Comparison of ENCODE assay signal across 9 cellular contexts in genomic region chr7:134669845-134670373, GRCh38. TPM values are rescaled to one million over a fixed set of nuclear protein-coding genes. Genes with fewer than 3 reads are reported as not detected.
DNase-seq lines count a peak whose midpoint lies in the region; TF ChIP-seq lines count a peak whose summit lies in the region.
"Had no signal": no experiment of that assay in that cellular context is flagged by ENCODE, and none has a peak within 500 bp of the region (broad histone marks: within the 10 kb centered on the region; RNA-seq: fewer than 3 reads in every experiment).

No MANE protein-coding gene starts in this region.

- no peaks in the 10 kb centered on the region for H3K36me3 ChIP-seq in esophagus muscularis mucosa

- no peaks in the 10 kb centered on the region for H3K9me3 ChIP-seq in esophagus muscularis mucosa

- peak overlapping the region; percentile 85 for H3K27ac Mint-ChIP-seq in Calu3 (ENCODE audit: unreplicated experiment)
- H3K27ac Mint-ChIP-seq in HFFc6 = peak overlapping the region; percentile 86
- peak overlapping the region; percentile 96 for H3K27ac Mint-ChIP-seq in endothelial cell (ENCODE audit: unreplicated experiment)

- H3K36me3 Mint-ChIP-seq in Calu3 (ENCODE audit: insufficient read depth, unreplicated experiment) (no peaks in the 10 kb centered on the region), HFFc6 (ENCODE audit: low read depth) (peaks cover 42% of the 10 kb centered on the region), endothelial cell (ENCODE audit: low read depth, unreplicated experiment) (peaks cover 11% of the 10 kb centered on the region)

- no peak for TF ChIP-seq EP300 in esophagus muscularis mucosa (IDR thresholded peaks at IDR 0.05)

- H3K4me3 ChIP-seq in esophagus muscularis mucosa = no peak overlapping the region

- intact Hi-C loops in Calu3 (cut with micrococcal nuclease; ENCODE audit: unreplicated experiment) = loop anchor here (5.0 kb wide), 1 partner anchor 38 kb away; no protein-coding TSS in a partner anchor
- intact Hi-C loops in esophagus muscularis mucosa (cut with DNase I) = no loop called here

- H3K4me3 Mint-ChIP-seq in Calu3 (ENCODE audit: low read depth, unreplicated experiment) (peak overlapping the region; percentile 57), HFFc6 (peak overlapping the region; percentile 72), endothelial cell (ENCODE audit: unreplicated experiment) (no peak overlapping the region)

- CTCF ChIA-PET in Calu3 (lab: Charles Lee) = interaction anchor here (0.9 to 1.1 kb wide), 2 partner anchors 24 to 37 kb away, joined by 3 read pairs; no protein-coding TSS in a partner anchor

- H3K4me1 Mint-ChIP-seq in Calu3 (ENCODE audit: low read depth, unreplicated experiment) (peaks cover 12% of the 10 kb centered on the region), HFFc6 (ENCODE audit: low read depth) (peaks cover 56% of the 10 kb centered on the region), endothelial cell (ENCODE audit: unreplicated experiment) (peaks cover 33% of the 10 kb centered on the region)

- no peak for TF ChIP-seq POLR2A in esophagus muscularis mucosa (IDR thresholded peaks at IDR 0.05; ENCODE audit: low read depth)

- H3K27me3 ChIP-seq in esophagus muscularis mucosa = no peaks in the 10 kb centered on the region

- peaks cover 0 to 10% (median 10%) of the 10 kb centered on the region in 4 donors for H3K4me1 ChIP-seq in esophagus muscularis mucosa

- H3K9me3 Mint-ChIP-seq in Calu3 (ENCODE audit: low read depth, unreplicated experiment) = no peaks in the 10 kb centered on the region
- H3K9me3 Mint-ChIP-seq in HFFc6 = no peaks in the 10 kb centered on the region
- no peaks in the 10 kb centered on the region for H3K9me3 Mint-ChIP-seq in endothelial cell (ENCODE audit: unreplicated experiment)

- no TSS peak for BruUV-seq in Calu3 (replicated peaks; lab: Mats Ljungman, UMichigan)

- WGBS in esophagus muscularis mucosa = 29% methylated on average over 8 of the region's 8 CpGs

- no peak overlapping the region for H3K27ac ChIP-seq in esophagus muscularis mucosa (replicated peaks in 1 of 4)
- H3K27ac ChIP-seq: HL-60 had no signal

- TF ChIP-seq CTCF in Calu3 (IDR thresholded peaks at IDR 0.05; ENCODE audit: unreplicated experiment) (no peak), HFFc6 (IDR thresholded peaks at IDR 0.05) (no peak), endothelial cell (IDR thresholded peaks at IDR 0.05; ENCODE audit: unreplicated experiment) (no peak), esophagus muscularis mucosa (IDR thresholded peaks at IDR 0.05) (no peak)

- H3K27me3 Mint-ChIP-seq in Calu3 (ENCODE audit: unreplicated experiment) = no peaks in the 10 kb centered on the region
- H3K27me3 Mint-ChIP-seq in HFFc6 (ENCODE audit: insufficient read depth) = no peaks in the 10 kb centered on the region
- no peaks in the 10 kb centered on the region for H3K27me3 Mint-ChIP-seq in endothelial cell (ENCODE audit: unreplicated experiment)

- peak; percentile 76 for DNase-seq in Calu3
- DNase-seq in HFFc6 = peak; percentile 86
- peak; percentile 78 for DNase-seq in NCI-H2227 treated with DMSO at 0.1 percent for 48 hours (lab: John Stamatoyannopoulos, UW)
- DNase-seq in activated CD4-positive, alpha-beta T cell treated with anti-CD3 and anti-CD28 coated beads, Interleukin-2, amount 50 U/mL, for 48 hours = peak; percentile 71 to 80
- DNase-seq in endothelial cell (ENCODE audit: low spot score) = peak; percentile 59
- DNase-seq in pulmonary artery endothelial cell (ENCODE audit: low read depth, low spot score) = peak; percentile 96
- DNase-seq in esophagus muscularis mucosa (ENCODE audit: extremely low spot score) = no peak
- DNase-seq in NCI-H82 treated with DMSO at 0.1 percent for 48 hours (lab: John Stamatoyannopoulos, UW; ENCODE audit: unreplicated experiment) = no peak

RNA-seq across cellular contexts. Expression of gene BPGM, which starts 23.3 kb away (rescaled TPM):
- 23.3 and 32.5 TPM in 2 replicates for total RNA-seq in Calu3 (2022)
- total RNA-seq in HFFc6 (2021; fragmentation: NEBNext Ultra II Directional; extraction: Animal tissue kit (Norgen Biotek cat#: 25700)) = 10 to 100 TPM; 34.4 to 57.3 (median 39.3) TPM
- total RNA-seq in endothelial cell (ENCODE audit: unreplicated experiment) = 17.7 TPM
- total RNA-seq in pulmonary artery endothelial cell = 33.1 and 33.9 TPM in 2 replicates
- 10 to 100 TPM; 19.1 to 29.4 (median 22.7) TPM for total RNA-seq in esophagus muscularis mucosa

Comparison
In these comparisons a context has a peak if more than half of its experiments do, and no peak if none do; other contexts are left out.
1. DNase-seq: peak in Calu3 (single experiment), HFFc6 (single experiment), NCI-H2227 treated with DMSO at 0.1 percent for 48 hours (single experiment), activated CD4-positive, alpha-beta T cell treated with anti-CD3 and anti-CD28 coated beads, Interleukin-2, amount 50 U/mL, for 48 hours (2 of 2), endothelial cell (single experiment) and pulmonary artery endothelial cell (single experiment); none in esophagus muscularis mucosa (single experiment) and NCI-H82 treated with DMSO at 0.1 percent for 48 hours (single experiment).
2. Peak in every context shown above with its lines, with median percentiles within 50 percentile points of each other: H3K27ac Mint-ChIP-seq.